Comparison of ENCODE assay signal across 7 cellular contexts in the genomic region with DNA sequence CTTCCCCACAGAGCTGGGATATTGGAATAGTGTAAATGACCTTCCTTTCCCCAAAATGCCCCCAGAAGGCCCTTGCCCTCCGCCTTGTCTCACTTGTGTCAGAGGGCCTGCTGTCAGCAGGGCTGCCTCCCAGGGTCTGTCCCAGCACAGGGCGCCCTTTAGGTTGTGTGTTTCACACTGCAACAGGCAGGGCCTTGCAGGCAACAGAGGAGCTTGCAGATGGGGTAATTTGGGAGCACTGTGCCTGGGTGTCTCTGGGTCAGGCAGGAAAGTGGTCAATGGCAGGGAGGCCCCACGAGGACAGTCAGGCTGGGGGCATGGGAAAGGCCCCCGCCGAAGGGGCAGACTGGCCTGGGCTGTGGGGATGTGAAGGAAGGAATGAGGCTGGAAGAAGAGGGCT.
"Had no signal": no experiment of that assay in that cellular context is flagged by ENCODE, and none has a peak within 500 bp of the region (broad histone marks: within the 10 kb centered on the region; RNA-seq: fewer than 3 reads in every experiment).

No MANE protein-coding gene starts in this region.

- H3K4me1 Mint-ChIP-seq: IgD-negative memory B cell had no signal

- ATAC-seq: K562 had no signal

- H3K27ac ChIP-seq: HL-60, KMS-11 had no signal

- H3K4me3 ChIP-seq: K562 had no signal

- H3K36me3 Mint-ChIP-seq: IgD-negative memory B cell had no signal

- H3K27ac Mint-ChIP-seq: IgD-negative memory B cell had no signal

- H3K4me3 Mint-ChIP-seq: IgD-negative memory B cell had no signal

- H3K4me2 ChIP-seq: KMS-11 had no signal

- DNase-seq: IMR-90, KBM-7, KG1 had no signal
